17 cellular contexts compared by ENCODE assay signal in genomic region chrX:6448003-6448402, GRCh38.
DNase-seq lines count a peak whose midpoint lies in the region; ATAC-seq and TF ChIP-seq lines count a peak whose summit lies in the region.
"Had no signal": no experiment of that assay in that cellular context is flagged by ENCODE, and none has a peak within 500 bp of the region (broad histone marks: within the 10 kb centered on the region; RNA-seq: fewer than 3 reads in every experiment).

No MANE protein-coding gene starts in this region.

- H3K9me3 Mint-ChIP-seq in endothelial cell (ENCODE audit: unreplicated experiment) = no peaks in the 10 kb centered on the region

- H3K36me3 ChIP-seq in PC-9 (ENCODE audit: low read depth) = no peaks in the 10 kb centered on the region

- H3K27ac Mint-ChIP-seq in endothelial cell (ENCODE audit: unreplicated experiment) = no peak overlapping the region

- H3F3A ChIP-seq in PC-9 (ENCODE audit: insufficient read depth, low read depth) = no peaks in the 10 kb centered on the region; the same call in 1 of the 2 replicates

- ATAC-seq in left cardiac atrium (no peak), HG02970 (IDR thresholded peaks at IDR 0.05; ENCODE audit: low FRiP score, unreplicated experiment) (no peak)
- ATAC-seq: GM12878, K562 had no signal

- H3K9me2 ChIP-seq in PC-9 (ENCODE audit: insufficient read depth) = no peaks in the 10 kb centered on the region

- H2AFZ ChIP-seq in PC-9 = no peak overlapping the region
- H2AFZ ChIP-seq: GM23248 had no signal

- H4K20me1 ChIP-seq in PC-9 (ENCODE audit: insufficient read depth) = no peaks in the 10 kb centered on the region

- POLR2A ChIA-PET in PC-9 (lab: Charles Lee; ENCODE audit: unreplicated experiment) = no interaction called here

- no peaks in the 10 kb centered on the region for H3K27me3 ChIP-seq in PC-9 (ENCODE audit: insufficient read depth, low read depth)

- H3K9me3 ChIP-seq in PC-9 (ENCODE audit: insufficient read depth, low read depth) = peaks cover 8% of the 10 kb centered on the region; the same call in 1 of the 2 replicates
- H3K9me3 ChIP-seq: Caco-2 had no signal

- BruUV-seq in PC-9 (replicated peaks; lab: Mats Ljungman, UMichigan) = no TSS peak

- intact Hi-C loops in PC-9 (cut with micrococcal nuclease; ENCODE audit: unreplicated experiment) = no loop called here
- intact Hi-C loops in left cardiac atrium (cut with DNase I) = no loop called here

- H3K4me1 Mint-ChIP-seq in endothelial cell (ENCODE audit: unreplicated experiment) = no peaks in the 10 kb centered on the region

- DNase-seq in PC-9 (peak in 1 of 2 experiments; percentile 49), cerebellum (ENCODE audit: low spot score) (peak; percentile 3), occipital lobe (lab: John Stamatoyannopoulos, UW) (peak; percentile 0), endothelial cell (ENCODE audit: low spot score) (no peak), NCI-H1417 (lab: John Stamatoyannopoulos, UW) (no peak), left cardiac atrium (no peak)
- DNase-seq: Caco-2, GM23248, NCI-H1105, NCI-H187 treated with DMSO at 0.1 percent for 48 hours, NCI-H2171, SW 1271 had no signal

- no peaks in the 10 kb centered on the region for H3K27me3 Mint-ChIP-seq in endothelial cell (ENCODE audit: unreplicated experiment)

- no peaks in the 10 kb centered on the region for H3K79me2 ChIP-seq in PC-9 (ENCODE audit: low read depth)

- no peak overlapping the region for H3K4me3 Mint-ChIP-seq in endothelial cell (ENCODE audit: unreplicated experiment)

- no peaks in the 10 kb centered on the region for H3K36me3 Mint-ChIP-seq in endothelial cell (ENCODE audit: low read depth, unreplicated experiment)

- H3K27ac ChIP-seq in PC-9 = peak overlapping the region; percentile 63
- H3K27ac ChIP-seq: C4-2B, GM23248, HL-60 had no signal

- H3K4me2 ChIP-seq in PC-9 = peak overlapping the region; percentile 35

- CTCF ChIA-PET in PC-9 (lab: Charles Lee) = no interaction called here

- TF ChIP-seq CTCF in PC-9 (conservative IDR thresholded peaks at IDR 0.05) (no peak), endothelial cell (IDR thresholded peaks at IDR 0.05; ENCODE audit: unreplicated experiment) (no peak)

- H3K4me3 ChIP-seq in PC-9 = no peak overlapping the region
- H3K4me3 ChIP-seq: GM12878, GM23248, K562 had no signal

- peaks cover 15% of the 10 kb centered on the region for H3K4me1 ChIP-seq in PC-9 (replicated peaks; ENCODE audit: insufficient read depth)
- H3K4me1 ChIP-seq: Caco-2 had no signal

Comparison
In these comparisons a context has a peak if more than half of its experiments do, and no peak if none do; other contexts are left out.
1. DNase-seq: peak in cerebellum (single experiment) and occipital lobe (single experiment); none in endothelial cell (single experiment), NCI-H1417 (0 of 3) and left cardiac atrium (single experiment).